In the genomic region with DNA sequence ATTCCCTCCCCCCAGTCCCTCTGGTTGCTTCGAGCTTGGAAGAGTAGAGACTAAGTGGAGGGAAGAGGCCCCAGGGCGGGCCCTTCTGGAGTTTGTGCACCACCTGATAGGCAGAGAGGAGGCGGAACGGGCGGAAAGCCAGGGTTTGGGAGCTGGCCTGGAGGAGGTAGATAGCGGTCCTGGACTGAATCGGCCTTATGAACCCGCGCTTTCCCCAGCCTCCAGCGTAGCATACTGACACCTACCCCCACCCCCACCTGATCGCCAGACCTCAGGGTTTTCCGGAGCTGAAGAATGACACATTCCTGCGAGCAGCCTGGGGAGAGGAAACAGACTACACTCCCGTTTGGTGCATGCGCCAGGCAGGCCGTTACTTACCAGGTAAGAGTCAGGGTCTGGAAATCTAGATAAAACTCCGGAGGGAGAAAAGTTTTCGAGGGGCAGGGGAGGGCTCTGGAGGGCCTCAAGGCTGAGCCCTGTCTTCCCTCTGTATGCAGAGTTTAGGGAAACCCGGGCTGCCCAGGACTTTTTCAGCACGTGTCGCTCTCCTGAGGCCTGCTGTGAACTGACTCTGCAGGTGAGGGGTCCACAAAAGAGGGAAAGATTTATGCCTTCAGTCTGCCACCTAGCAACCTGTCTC, we compare ENCODE assay signal across 8 cellular contexts. TPM values are rescaled to one million over a fixed set of nuclear protein-coding genes. Genes with fewer than 3 reads are reported as not detected.
DNase-seq lines count a peak whose midpoint lies in the region; ATAC-seq and TF ChIP-seq lines count a peak whose summit lies in the region.

No MANE protein-coding gene starts in this region.

- TF ChIP-seq POLR2A in stomach (IDR thresholded peaks at IDR 0.05) = no peak

- peaks cover 30% of the 10 kb centered on the region for H3K4me1 ChIP-seq in mucosa of descending colon (ENCODE audit: low read depth)
- peaks cover 30 to 58% (median 54%) of the 10 kb centered on the region in 4 donors for H3K4me1 ChIP-seq in stomach

- CTCF ChIA-PET in activated CD4-positive, alpha-beta memory T cell treated with anti-CD3 and anti-CD28 coated beads for 36 hours (lab: Charles Lee) = interaction anchor here (0.6 to 5.7 kb wide), 12 partner anchors 88 to 480 kb away, joined by 3 to 259 read pairs (median 6); a partner anchor contains a TSS

- no peak for TF ChIP-seq EP300 in stomach (IDR thresholded peaks at IDR 0.05)

- H3K4me3 Mint-ChIP-seq in activated CD4-positive, alpha-beta memory T cell treated with anti-CD3 and anti-CD28 coated beads for 36 hours = peak overlapping the region; percentile 82

- WGBS in stomach, 5 donors = 7 to 11% (median 9%) methylated on average over 20 to 21 of the region's 21 CpGs

- no peaks in the 10 kb centered on the region for H3K9me3 Mint-ChIP-seq in activated CD4-positive, alpha-beta memory T cell treated with anti-CD3 and anti-CD28 coated beads for 36 hours

- peak; percentile 29 for ATAC-seq in mucosa of descending colon

- no peaks in the 10 kb centered on the region for H3K27me3 Mint-ChIP-seq in activated CD4-positive, alpha-beta memory T cell treated with anti-CD3 and anti-CD28 coated beads for 36 hours

- peak; percentile 18 to 59 (median 48) for DNase-seq in NCI-H1417 (lab: John Stamatoyannopoulos, UW)
- no peak for DNase-seq in NCI-H1417 treated with DMSO at 0.1 percent for 48 hours (lab: John Stamatoyannopoulos, UW)
- peak; percentile 48 for DNase-seq in NCI-H2171 (lab: John Stamatoyannopoulos, UW)
- DNase-seq in activated CD4-positive, alpha-beta memory T cell treated with anti-CD3 and anti-CD28 coated beads for 36 hours = peak; percentile 63
- DNase-seq in epithelial cell of proximal tubule (ENCODE audit: low read depth) = peak; percentile 25
- DNase-seq in mucosa of descending colon = peak; percentile 79 to 85 (median 81)
- peak; percentile 82 for DNase-seq in stomach
- DNase-seq in NCI-H187 treated with DMSO at 0.1 percent for 48 hours (lab: John Stamatoyannopoulos, UW) = no peak

- H3K4me1 Mint-ChIP-seq in activated CD4-positive, alpha-beta memory T cell treated with anti-CD3 and anti-CD28 coated beads for 36 hours (ENCODE audit: low read depth) = peaks cover 41% of the 10 kb centered on the region

- H3K36me3 ChIP-seq in mucosa of descending colon (ENCODE audit: low read depth) (no peaks in the 10 kb centered on the region), stomach (peaks cover 21 to 43% (median 40%) of the 10 kb centered on the region in 4 donors)

- peak overlapping the region; percentile 70 to 88 (median 86) for H3K27ac ChIP-seq in stomach

- no peaks in the 10 kb centered on the region for H3K27me3 ChIP-seq in stomach

- peak overlapping the region; percentile 92 for H3K27ac Mint-ChIP-seq in activated CD4-positive, alpha-beta memory T cell treated with anti-CD3 and anti-CD28 coated beads for 36 hours

- H3K4me3 ChIP-seq in epithelial cell of proximal tubule (ENCODE audit: low read depth, low read length) (peak overlapping the region; percentile 77), mucosa of descending colon (no peak overlapping the region), stomach (peak overlapping the region; percentile 92 to 100 (median 98))

- H3K9me3 ChIP-seq in mucosa of descending colon (no peaks in the 10 kb centered on the region), stomach (no peaks in the 10 kb centered on the region)

- peaks cover 13% of the 10 kb centered on the region for H3K36me3 Mint-ChIP-seq in activated CD4-positive, alpha-beta memory T cell treated with anti-CD3 and anti-CD28 coated beads for 36 hours

- TF ChIP-seq CTCF in epithelial cell of proximal tubule (conservative IDR thresholded peaks at IDR 0.05; ENCODE audit: low read depth, low read length) (no peak), mucosa of descending colon (IDR thresholded peaks at IDR 0.05) (no peak), stomach (IDR thresholded peaks at IDR 0.05) (no peak)

- POLR2A ChIA-PET in activated CD4-positive, alpha-beta memory T cell treated with anti-CD3 and anti-CD28 coated beads for 36 hours (lab: Charles Lee) = interaction anchor here (0.8 to 4.5 kb wide), 12 partner anchors 16 to 509 kb away, joined by 3 to 41 read pairs (median 14); a partner anchor contains a TSS

- intact Hi-C loops in activated CD4-positive, alpha-beta memory T cell treated with anti-CD3 and anti-CD28 coated beads for 36 hours (cut with micrococcal nuclease) = loop anchor here (1.0 to 10.0 kb wide), 9 partner anchors 26 to 740 kb away; a partner anchor contains a TSS
- intact Hi-C loops in mucosa of descending colon (cut with DNase I, micrococcal nuclease) (loop anchor here in 1 of 2 donors (5.0 to 10.0 kb wide), 3 partner anchors 218 to 290 kb away; no protein-coding TSS in a partner anchor), stomach (cut with DNase I; ENCODE audit: low total_unique reads) (loop anchor here (10.0 kb wide), 1 partner anchor 482 kb away; a partner anchor contains a TSS)

RNA-seq across cellular contexts. Expression of a gene that starts 0.7 kb away (rescaled TPM):
- 100 to 1,000 TPM; 105 to 106 TPM for total RNA-seq in activated CD4-positive, alpha-beta memory T cell treated with anti-CD3 and anti-CD28 coated beads for 36 hours
- total RNA-seq in epithelial cell of proximal tubule = 104 and 141 TPM in 2 replicates
- 10 to 100 TPM; 44.8 to 69.8 (median 51.3) TPM for total RNA-seq in mucosa of descending colon
- total RNA-seq in stomach = 100 to 1,000 TPM in 1 of 5 donors, 10 to 100 TPM in 4; 13.4 to 132 (median 41.6) TPM
- 10 to 100 TPM; 67.0 to 78.4 (median 73.3) TPM for polyA plus RNA-seq in stomach

RNA-seq across cellular contexts. Expression of a gene that starts 1.6 kb away (rescaled TPM):
- 10 to 100 TPM; 23.7 to 25.0 TPM for total RNA-seq in activated CD4-positive, alpha-beta memory T cell treated with anti-CD3 and anti-CD28 coated beads for 36 hours
- total RNA-seq in epithelial cell of proximal tubule (32.8 and 36.6 TPM in 2 replicates), mucosa of descending colon (100 to 1,000 TPM in 2 of 3 donors, 10 to 100 TPM in 1; 78.0 to 143 (median 108) TPM), stomach (100 to 1,000 TPM in 1 of 5 donors, 10 to 100 TPM in 4; 15.6 to 104 (median 50.0) TPM)
- polyA plus RNA-seq in stomach = 10 to 100 TPM; 23.4 to 31.5 (median 26.1) TPM

RNA-seq across cellular contexts. Expression of a gene that starts 26.4 kb away (rescaled TPM):
- 10 to 100 TPM; 41.9 to 44.8 TPM for total RNA-seq in activated CD4-positive, alpha-beta memory T cell treated with anti-CD3 and anti-CD28 coated beads for 36 hours
- 27.0 and 36.4 TPM in 2 replicates for total RNA-seq in epithelial cell of proximal tubule
- total RNA-seq in mucosa of descending colon = 10 to 100 TPM; 11.1 to 19.8 (median 15.7) TPM
- 100 to 1,000 TPM in 1 of 5 donors, 10 to 100 TPM in 1, 1 to 10 TPM in 2, under 1 TPM in 1; 0.58 to 294 (median 7.4) TPM for total RNA-seq in stomach
- polyA plus RNA-seq in stomach = 10 to 100 TPM; 13.4 to 13.9 (median 13.4) TPM

Comparison
In these comparisons a context has a peak if more than half of its experiments do, and no peak if none do; other contexts are left out.
1. DNase-seq: peak in NCI-H1417 (3 of 3), NCI-H2171 (single experiment), activated CD4-positive, alpha-beta memory T cell treated with anti-CD3 and anti-CD28 coated beads for 36 hours (single experiment), epithelial cell of proximal tubule (single experiment), mucosa of descending colon (3 of 3) and stomach (single experiment); none in NCI-H1417 treated with DMSO at 0.1 percent for 48 hours (single experiment) and NCI-H187 treated with DMSO at 0.1 percent for 48 hours (single experiment).